ENCODE assay signal across 12 cellular contexts in genomic region chr6:445571-446417, GRCh38. TPM values are rescaled to one million over a fixed set of nuclear protein-coding genes. Genes with fewer than 3 reads are reported as not detected.
A peak's percentile ranks its signal among the peaks of the same experiment; 100 is the strongest.
DNase-seq lines count a peak whose midpoint lies in the region; ATAC-seq and TF ChIP-seq lines count a peak whose summit lies in the region.
"Had no signal": no experiment of that assay in that cellular context is flagged by ENCODE, and none has a peak within 500 bp of the region (broad histone marks: within the 10 kb centered on the region; RNA-seq: fewer than 3 reads in every experiment).

No MANE protein-coding gene starts in this region.

- H3K9me3 Mint-ChIP-seq in stimulated activated naive CD8-positive, alpha-beta T cell treated with anti-CD3 and anti-CD28 coated beads, Interleukin-15, Interleukin-2, amounts not matched to agents 100 ng/mL and 50 ng/mL, for 24 hours = no peaks in the 10 kb centered on the region
- H3K9me3 Mint-ChIP-seq in activated CD8-positive, alpha-beta memory T cell treated with anti-CD3 and anti-CD28 coated beads, Interleukin-2, amount 10 ng/mL, durations not matched to agents 7 days and 5 days (ENCODE audit: low read depth) = no peaks in the 10 kb centered on the region
- peaks cover 1% of the 10 kb centered on the region for H3K9me3 Mint-ChIP-seq in glutamatergic neuron (ENCODE audit: unreplicated experiment)

- intact Hi-C loops in Right ventricle myocardium superior (cut with DNase I) = no loop called here

- H3K27me3 Mint-ChIP-seq in stimulated activated naive CD8-positive, alpha-beta T cell treated with anti-CD3 and anti-CD28 coated beads, Interleukin-15, Interleukin-2, amounts not matched to agents 100 ng/mL and 50 ng/mL, for 24 hours = peaks cover 3% of the 10 kb centered on the region
- H3K27me3 Mint-ChIP-seq in activated CD8-positive, alpha-beta memory T cell treated with anti-CD3 and anti-CD28 coated beads, Interleukin-2, amount 10 ng/mL, durations not matched to agents 7 days and 5 days = no peaks in the 10 kb centered on the region
- peaks cover 5% of the 10 kb centered on the region for H3K27me3 Mint-ChIP-seq in glutamatergic neuron (ENCODE audit: unreplicated experiment)

- H3K36me3 Mint-ChIP-seq in stimulated activated naive CD8-positive, alpha-beta T cell treated with anti-CD3 and anti-CD28 coated beads, Interleukin-15, Interleukin-2, amounts not matched to agents 100 ng/mL and 50 ng/mL, for 24 hours (ENCODE audit: low read depth) = peaks cover 3% of the 10 kb centered on the region
- no peaks in the 10 kb centered on the region for H3K36me3 Mint-ChIP-seq in activated CD8-positive, alpha-beta memory T cell treated with anti-CD3 and anti-CD28 coated beads, Interleukin-2, amount 10 ng/mL, durations not matched to agents 7 days and 5 days
- peaks cover 11% of the 10 kb centered on the region for H3K36me3 Mint-ChIP-seq in glutamatergic neuron (ENCODE audit: unreplicated experiment)

- H3K27ac Mint-ChIP-seq in stimulated activated naive CD8-positive, alpha-beta T cell treated with anti-CD3 and anti-CD28 coated beads, Interleukin-15, Interleukin-2, amounts not matched to agents 100 ng/mL and 50 ng/mL, for 24 hours = peak overlapping the region; percentile 91
- peak overlapping the region; percentile 73 for H3K27ac Mint-ChIP-seq in activated CD8-positive, alpha-beta memory T cell treated with anti-CD3 and anti-CD28 coated beads, Interleukin-2, amount 10 ng/mL, durations not matched to agents 7 days and 5 days
- no peak overlapping the region for H3K27ac Mint-ChIP-seq in glutamatergic neuron (ENCODE audit: unreplicated experiment)

- no peak for TF ChIP-seq CTCF in glutamatergic neuron (IDR thresholded peaks at IDR 0.05; ENCODE audit: partially characterized antibody, unreplicated experiment)

- ATAC-seq in stimulated activated naive CD8-positive, alpha-beta T cell treated with anti-CD3 and anti-CD28 coated beads, Interleukin-15, Interleukin-2, amounts not matched to agents 100 U/mL and 50 U/mL, for 24 hours = no peak
- ATAC-seq in activated CD8-positive, alpha-beta memory T cell treated with anti-CD3 and anti-CD28 coated beads, Interleukin-2, amount 10 ng/mL, durations not matched to agents 7 days and 5 days = no peak
- ATAC-seq in HG03095 (IDR thresholded peaks at IDR 0.05; ENCODE audit: unreplicated experiment) (no peak), Right ventricle myocardium superior (ENCODE audit: poor library complexity) (no peak)

- H3K4me1 Mint-ChIP-seq in stimulated activated naive CD8-positive, alpha-beta T cell treated with anti-CD3 and anti-CD28 coated beads, Interleukin-15, Interleukin-2, amounts not matched to agents 100 ng/mL and 50 ng/mL, for 24 hours (ENCODE audit: low read depth) = peaks cover 50% of the 10 kb centered on the region
- H3K4me1 Mint-ChIP-seq in activated CD8-positive, alpha-beta memory T cell treated with anti-CD3 and anti-CD28 coated beads, Interleukin-2, amount 10 ng/mL, durations not matched to agents 7 days and 5 days = peaks cover 43% of the 10 kb centered on the region
- no peaks in the 10 kb centered on the region for H3K4me1 Mint-ChIP-seq in glutamatergic neuron (ENCODE audit: low read depth, unreplicated experiment)

- peak overlapping the region; percentile 44 for H3K4me3 Mint-ChIP-seq in stimulated activated naive CD8-positive, alpha-beta T cell treated with anti-CD3 and anti-CD28 coated beads, Interleukin-15, Interleukin-2, amounts not matched to agents 100 ng/mL and 50 ng/mL, for 24 hours
- no peak overlapping the region for H3K4me3 Mint-ChIP-seq in activated CD8-positive, alpha-beta memory T cell treated with anti-CD3 and anti-CD28 coated beads, Interleukin-2, amount 10 ng/mL, durations not matched to agents 7 days and 5 days
- no peak overlapping the region for H3K4me3 Mint-ChIP-seq in glutamatergic neuron (ENCODE audit: unreplicated experiment)

- DNase-seq in stimulated activated naive CD8-positive, alpha-beta T cell treated with anti-CD3 and anti-CD28 coated beads, Interleukin-15, Interleukin-2, amounts not matched to agents 100 U/mL and 50 U/mL, for 24 hours = no peak
- DNase-seq in activated CD8-positive, alpha-beta memory T cell treated with anti-CD3 and anti-CD28 coated beads, Interleukin-2, amount 10 ng/mL, durations not matched to agents 7 days and 5 days = peak; percentile 41
- peak; percentile 39 for DNase-seq in islet precursor cell
- DNase-seq in glutamatergic neuron = no peak
- DNase-seq in Right ventricle myocardium superior = no peak
- DNase-seq in cortex of kidney (lab: John Stamatoyannopoulos, UW) = no peak
- DNase-seq: DMS 273 treated with DMSO at 0.1 percent for 48 hours, hypothalamus, left cardiac atrium, NCI-H1092 treated with DMSO at 0.1 percent for 48 hours had no signal

- CTCF ChIA-PET in activated CD8-positive, alpha-beta memory T cell treated with anti-CD3 and anti-CD28 coated beads, Interleukin-2, amount 10 ng/mL, durations not matched to agents 7 days and 5 days (lab: Charles Lee) = interaction anchor here (0.6 to 2.6 kb wide), 9 partner anchors 10 to 256 kb away, joined by 3 to 10 read pairs (median 3); no protein-coding TSS in a partner anchor

RNA-seq across cellular contexts. Expression of gene IRF4, which starts 54.2 kb away (rescaled TPM):
- total RNA-seq in activated CD8-positive, alpha-beta memory T cell treated with anti-CD3 and anti-CD28 coated beads, Interleukin-2, amount 10 ng/mL, durations not matched to agents 7 days and 5 days = 100 to 1,000 TPM; 184 to 254 TPM
- total RNA-seq in glutamatergic neuron (ENCODE audit: unreplicated experiment) (0.37 TPM), Right ventricle myocardium superior (0.54 TPM)

Comparison
In these comparisons a context has a peak if more than half of its experiments do, and no peak if none do; other contexts are left out.
1. DNase-seq: peak in activated CD8-positive, alpha-beta memory T cell treated with anti-CD3 and anti-CD28 coated beads, Interleukin-2, amount 10 ng/mL, durations not matched to agents 7 days and 5 days (single experiment) and islet precursor cell (single experiment); none in stimulated activated naive CD8-positive, alpha-beta T cell treated with anti-CD3 and anti-CD28 coated beads, Interleukin-15, Interleukin-2, amounts not matched to agents 100 U/mL and 50 U/mL, for 24 hours (single experiment), glutamatergic neuron (single experiment), Right ventricle myocardium superior (single experiment) and cortex of kidney (single experiment).
2. RNA of gene IRF4, which starts 54.2 kb away (total RNA-seq): 184 to 254 TPM in activated CD8-positive, alpha-beta memory T cell treated with anti-CD3 and anti-CD28 coated beads, Interleukin-2, amount 10 ng/mL, durations not matched to agents 7 days and 5 days; 0.54 TPM in Right ventricle myocardium superior (single experiment) and 0.37 TPM in glutamatergic neuron (single experiment); every median in the first group is over 100 times any median in the second.